ENCODE assay signal across 8 cellular contexts in the genomic region with DNA sequence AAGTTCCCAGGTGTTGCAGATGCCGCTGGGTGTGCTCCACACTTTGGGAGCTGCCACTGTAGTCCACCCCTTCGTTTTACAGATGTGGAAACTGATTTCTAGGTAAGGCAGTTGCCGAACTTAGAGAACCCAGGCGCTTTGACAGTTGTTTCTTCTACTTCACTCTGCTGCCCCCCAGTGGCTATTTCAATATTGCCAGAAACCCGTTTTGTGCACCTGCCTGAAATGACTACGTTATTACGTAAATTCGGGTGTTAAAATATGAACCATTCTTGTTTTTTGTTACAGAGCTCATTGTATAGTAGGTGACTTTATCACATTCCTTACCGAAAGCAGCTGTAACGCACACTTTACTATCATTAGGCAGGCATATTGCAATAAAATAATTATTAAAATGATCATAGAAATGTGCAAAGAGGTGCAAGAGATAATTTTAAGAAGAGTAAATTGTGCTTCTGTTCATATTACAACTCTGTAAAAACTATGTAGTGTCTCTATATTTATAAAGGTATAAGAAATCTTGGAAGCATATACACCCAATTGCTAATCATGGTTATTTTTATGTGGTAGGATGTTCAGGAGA. TPM values are rescaled to one million over a fixed set of nuclear protein-coding genes. Genes with fewer than 3 reads are reported as not detected.
DNase-seq lines count a peak whose midpoint lies in the region; ATAC-seq and TF ChIP-seq lines count a peak whose summit lies in the region.

No MANE protein-coding gene starts in this region.

- DNase-seq in DND-41, result peak; percentile 81
- peak; percentile 75 for DNase-seq in MM.1S
- DNase-seq in SK-N-DZ (ENCODE audit: low spot score), result peak; percentile 71
- DNase-seq in activated naive CD4-positive, alpha-beta T cell (lab: John Stamatoyannopoulos, UW), result peak; percentile 52 to 82 (median 64)
- peak; percentile 79 for DNase-seq in germinal center (ENCODE audit: low spot score)
- peak; percentile 66 for DNase-seq in pons (ENCODE audit: low spot score)
- DNase-seq in upper lobe of right lung, result peak; percentile 67

- H3K4me1 ChIP-seq in DND-41 (ENCODE audit: insufficient read depth, low read length) (peaks cover 3% of the 10 kb centered on the region), MM.1S (ENCODE audit: low read length) (no peaks in the 10 kb centered on the region; the same call in 1 of the 2 replicates), upper lobe of right lung (no peaks in the 10 kb centered on the region)

- no peak overlapping the region for H3K9ac ChIP-seq in DND-41 (ENCODE audit: low read depth, low read length)
- no peak overlapping the region for H3K9ac ChIP-seq in MM.1S (ENCODE audit: low read length)

- H3K79me2 ChIP-seq in DND-41 (ENCODE audit: insufficient read depth, low read length) (no peaks in the 10 kb centered on the region), MM.1S (ENCODE audit: low read length) (no peaks in the 10 kb centered on the region)

- H2AFZ ChIP-seq in DND-41 (ENCODE audit: low read depth, low read length) (no peak overlapping the region), MM.1S (ENCODE audit: low read length) (no peak overlapping the region)

- H3K9me2 ChIP-seq in MM.1S (replicated peaks; ENCODE audit: insufficient read depth, low read length), result no peaks in the 10 kb centered on the region

- peak overlapping the region; percentile 49; the same call in 1 of the 2 replicates for H3K4me2 ChIP-seq in DND-41 (ENCODE audit: insufficient read depth, low read length)
- H3K4me2 ChIP-seq in MM.1S (ENCODE audit: low read depth, low read length), result peak overlapping the region; percentile 29; the same call in 1 of the 2 replicates

- peaks cover 4% of the 10 kb centered on the region for H3K27me3 ChIP-seq in DND-41 (ENCODE audit: insufficient read depth, low read length, poor library complexity)
- H3K27me3 ChIP-seq in MM.1S (replicated peaks; ENCODE audit: insufficient read depth, low read length), result peaks cover 7% of the 10 kb centered on the region
- H3K27me3 ChIP-seq in upper lobe of right lung, result peaks cover 6% of the 10 kb centered on the region

- no peak overlapping the region for H3K4me3 ChIP-seq in DND-41 (ENCODE audit: low read depth in 1 of 2, low read length in 2 of 2)
- H3K4me3 ChIP-seq in MM.1S (ENCODE audit: low read length), result no peak overlapping the region
- H3K4me3 ChIP-seq in upper lobe of right lung, result no peak overlapping the region

- H3K36me3 ChIP-seq in DND-41 (ENCODE audit: insufficient read depth, low read length), result no peaks in the 10 kb centered on the region
- no peaks in the 10 kb centered on the region for H3K36me3 ChIP-seq in MM.1S (replicated peaks; ENCODE audit: insufficient read depth, low read length)
- no peaks in the 10 kb centered on the region for H3K36me3 ChIP-seq in upper lobe of right lung

- no peaks in the 10 kb centered on the region for H3F3A ChIP-seq in MM.1S (ENCODE audit: insufficient read depth, low read length)

- H3K27ac ChIP-seq in DND-41 (ENCODE audit: low read length) (no peak overlapping the region), MM.1S (ENCODE audit: low read length) (no peak overlapping the region), upper lobe of right lung (no peak overlapping the region)

- ATAC-seq in DND-41 (ENCODE audit: insufficient read depth, low read depth), result peak; percentile 76
- peak; percentile 87 for ATAC-seq in upper lobe of right lung
- ATAC-seq in GM18867 (IDR thresholded peaks at IDR 0.05; ENCODE audit: unreplicated experiment), result no peak

- intact Hi-C loops in upper lobe of right lung (cut with DNase I), result no loop called here

- TF ChIP-seq CTCF in DND-41 (IDR thresholded peaks at IDR 0.05; ENCODE audit: borderline replicate concordance, extremely low read depth, low read length, poor library complexity, severe bottlenecking), result peak; percentile 86
- peak; percentile 86 for TF ChIP-seq CTCF in MM.1S (IDR thresholded peaks at IDR 0.05; ENCODE audit: low read length)
- peak; percentile 88 for TF ChIP-seq CTCF in upper lobe of right lung (IDR thresholded peaks at IDR 0.05)

- H3K9me3 ChIP-seq in DND-41 (ENCODE audit: insufficient read depth, low read length, severe bottlenecking), result no peaks in the 10 kb centered on the region
- H3K9me3 ChIP-seq in MM.1S (replicated peaks; ENCODE audit: insufficient read depth, low read length), result no peaks in the 10 kb centered on the region
- no peaks in the 10 kb centered on the region for H3K9me3 ChIP-seq in upper lobe of right lung

- no peaks in the 10 kb centered on the region for H4K20me1 ChIP-seq in DND-41 (ENCODE audit: insufficient read depth, low read length)
- no peaks in the 10 kb centered on the region for H4K20me1 ChIP-seq in MM.1S (ENCODE audit: insufficient read depth, low read length)

RNA-seq across cellular contexts. Expression of a gene that starts 44.9 kb away (rescaled TPM):
- polyA plus RNA-seq in SK-N-DZ (2014; cell fraction: cytosol; rRNA removed), result not detected in 2 replicates
- polyA plus RNA-seq in SK-N-DZ (2014; cell fraction: nucleus; rRNA removed), result 0.37 TPM in 1 of 2 replicates, not detected in the other
- total RNA-seq in upper lobe of right lung, result 0.90 TPM

RNA-seq across cellular contexts. Expression of a gene that starts 56.2 kb away (rescaled TPM):
- not detected in 2 replicates for polyA plus RNA-seq in SK-N-DZ (2014; cell fraction: cytosol; rRNA removed)
- not detected in 2 replicates for polyA plus RNA-seq in SK-N-DZ (2014; cell fraction: nucleus; rRNA removed)
- 88.4 TPM for total RNA-seq in upper lobe of right lung
